Comparison of ENCODE assay signal across 12 cellular contexts in genomic region chr6:96466149-96466863, GRCh38. TPM values are rescaled to one million over a fixed set of nuclear protein-coding genes. Genes with fewer than 3 reads are reported as not detected.
DNase-seq lines count a peak whose midpoint lies in the region; ATAC-seq and TF ChIP-seq lines count a peak whose summit lies in the region.
"Had no signal": no experiment of that assay in that cellular context is flagged by ENCODE, and none has a peak within 500 bp of the region (broad histone marks: within the 10 kb centered on the region; RNA-seq: fewer than 3 reads in every experiment).

No MANE protein-coding gene starts in this region.

- H3K4me3 ChIP-seq in CD8-positive, alpha-beta memory T cell (ENCODE audit: low read length), result no peak overlapping the region
- no peak overlapping the region for H3K4me3 ChIP-seq in Caco-2 (ENCODE audit: low read depth, low read length)

- POLR2A ChIA-PET in CD8-positive, alpha-beta memory T cell (lab: Charles Lee), result interaction anchor here (1.0 kb wide), 1 partner anchor 34 kb away, joined by 5 read pairs; no protein-coding TSS in a partner anchor
- POLR2A ChIA-PET in Caco-2 (lab: Charles Lee), result no interaction called here

- H3K27me3 Mint-ChIP-seq in CD8-positive, alpha-beta memory T cell, result no peaks in the 10 kb centered on the region
- no peaks in the 10 kb centered on the region for H3K27me3 Mint-ChIP-seq in Caco-2 (ENCODE audit: insufficient read depth, unreplicated experiment)

- no peaks in the 10 kb centered on the region for H3K9me3 ChIP-seq in CD8-positive, alpha-beta memory T cell (ENCODE audit: low read length)
- no peaks in the 10 kb centered on the region for H3K9me3 ChIP-seq in Caco-2
- H3K9me3 ChIP-seq: BE2C had no signal

- peak overlapping the region in 5 of 7 donors; percentile 11 to 49 (median 37) for H3K4me3 Mint-ChIP-seq in CD8-positive, alpha-beta memory T cell
- no peak overlapping the region for H3K4me3 Mint-ChIP-seq in Caco-2 (ENCODE audit: unreplicated experiment)
- H3K4me3 Mint-ChIP-seq: T-helper 17 cell had no signal

- intact Hi-C loops in Caco-2 (cut with micrococcal nuclease; ENCODE audit: unreplicated experiment), result loop anchor here (10.0 kb wide), 1 partner anchor 162 kb away; no protein-coding TSS in a partner anchor

- peak overlapping the region in 6 of 8 donors; percentile 14 to 64 (median 39) for H3K27ac Mint-ChIP-seq in CD8-positive, alpha-beta memory T cell
- no peak overlapping the region for H3K27ac Mint-ChIP-seq in Caco-2 (ENCODE audit: unreplicated experiment)
- H3K27ac Mint-ChIP-seq: T-helper 17 cell had no signal

- peak; percentile 73 for ATAC-seq in GM19035 (IDR thresholded peaks at IDR 0.05; ENCODE audit: unreplicated experiment)
- peak; percentile 58 for ATAC-seq in HG02763 (IDR thresholded peaks at IDR 0.05; ENCODE audit: unreplicated experiment)
- ATAC-seq in HG03565 (IDR thresholded peaks at IDR 0.05; ENCODE audit: unreplicated experiment), result peak; percentile 53
- ATAC-seq: T-helper 17 cell had no signal

- no peaks in the 10 kb centered on the region for H3K4me1 ChIP-seq in CD8-positive, alpha-beta memory T cell (ENCODE audit: insufficient read depth, low read length)
- peaks cover 7% of the 10 kb centered on the region; the same call in 1 of the 2 replicates for H3K4me1 ChIP-seq in Caco-2
- H3K4me1 ChIP-seq: BE2C had no signal

- H3K4me1 Mint-ChIP-seq in CD8-positive, alpha-beta memory T cell, result peaks cover 27 to 41% (median 40%) of the 10 kb centered on the region in 3 donors
- H3K4me1 Mint-ChIP-seq in Caco-2 (ENCODE audit: low read depth, unreplicated experiment), result no peaks in the 10 kb centered on the region

- CTCF ChIA-PET in CD8-positive, alpha-beta memory T cell (lab: Charles Lee), result interaction anchor here (1.2 to 1.6 kb wide), 4 partner anchors 14 to 56 kb away, joined by 3 read pairs; partner anchors contain the start of gene UFL1
- CTCF ChIA-PET in Caco-2 (lab: Charles Lee), result interaction anchor here (0.9 kb wide), 1 partner anchor 71 kb away, joined by 3 read pairs; no protein-coding TSS in a partner anchor

- no TSS peak for BruUV-seq in Caco-2 (replicated peaks; lab: Mats Ljungman, UMichigan)

- TF ChIP-seq CTCF in Caco-2 (IDR thresholded peaks at IDR 0.05; ENCODE audit: insufficient read depth in 1 of 2, low read depth in 1 of 2, low read length in 1 of 2, severe bottlenecking in 1 of 2, unreplicated experiment in 1 of 2), result no peak

- no peaks in the 10 kb centered on the region for H3K27me3 ChIP-seq in CD8-positive, alpha-beta memory T cell (ENCODE audit: insufficient read depth, low read length, poor library complexity, severe bottlenecking)
- no peaks in the 10 kb centered on the region for H3K27me3 ChIP-seq in Caco-2 (replicated peaks; ENCODE audit: control insufficient read depth, insufficient read depth, low read length)
- H3K27me3 ChIP-seq: BE2C had no signal

- no peaks in the 10 kb centered on the region for H3K36me3 Mint-ChIP-seq in CD8-positive, alpha-beta memory T cell
- no peaks in the 10 kb centered on the region for H3K36me3 Mint-ChIP-seq in Caco-2 (ENCODE audit: insufficient read depth, unreplicated experiment)

- peak in 1 of 5 donors; percentile 36 for DNase-seq in CD8-positive, alpha-beta memory T cell
- DNase-seq in islet precursor cell, result no peak
- DNase-seq in NCI-H2107 (lab: John Stamatoyannopoulos, UW), result no peak
- no peak for DNase-seq in Caco-2
- no peak for DNase-seq in pons (ENCODE audit: low spot score)
- DNase-seq: BE2C, cortex of kidney, NCI-H1105 treated with DMSO at 0.1 percent for 48 hours, T-helper 17 cell had no signal

- H3K27ac ChIP-seq in CD8-positive, alpha-beta memory T cell (ENCODE audit: low read depth, low read length), result no peak overlapping the region

- no peaks in the 10 kb centered on the region for H3K9me3 Mint-ChIP-seq in CD8-positive, alpha-beta memory T cell
- no peaks in the 10 kb centered on the region for H3K9me3 Mint-ChIP-seq in Caco-2 (ENCODE audit: unreplicated experiment)

- no peaks in the 10 kb centered on the region for H3K36me3 ChIP-seq in CD8-positive, alpha-beta memory T cell (ENCODE audit: insufficient read depth, low read length)
- H3K36me3 ChIP-seq in Caco-2 (ENCODE audit: control insufficient read depth, insufficient read depth, low read length), result no peaks in the 10 kb centered on the region
- H3K36me3 ChIP-seq: BE2C had no signal

RNA-seq across cellular contexts. Expression of gene UFL1, which starts 55.3 kb away (rescaled TPM):
- 10 to 100 TPM; 22.5 to 23.4 TPM for total RNA-seq in CD8-positive, alpha-beta memory T cell
- 20.7 TPM for polyA plus RNA-seq in CD8-positive, alpha-beta memory T cell
- 19.4 and 21.9 TPM in 2 replicates for total RNA-seq in Caco-2 (2022)
